Comparison of ENCODE assay signal across 21 cellular contexts in genomic region chr1:107652976-107653375, GRCh38.
DNase-seq lines count a peak whose midpoint lies in the region; ATAC-seq and TF ChIP-seq lines count a peak whose summit lies in the region.
"Had no signal": no experiment of that assay in that cellular context is flagged by ENCODE, and none has a peak within 500 bp of the region (broad histone marks: within the 10 kb centered on the region; RNA-seq: fewer than 3 reads in every experiment).

No MANE protein-coding gene starts in this region.

- POLR2A ChIA-PET in activated CD8-positive, alpha-beta T cell treated with anti-CD3 and anti-CD28 coated beads for 36 hours (lab: Charles Lee) = no interaction called here

- no peaks in the 10 kb centered on the region for H3K27me3 ChIP-seq in upper lobe of right lung
- H3K27me3 ChIP-seq: BE2C had no signal

- no peak for ATAC-seq in activated T-cell treated with anti-CD3 and anti-CD28 coated beads, Interleukin-2, amount 50 U/mL, for 72 hours (replicated peaks in 1 of 2)
- ATAC-seq in GM21360 (IDR thresholded peaks at IDR 0.05; ENCODE audit: unreplicated experiment) (no peak), upper lobe of right lung (no peak)
- ATAC-seq in activated CD8-positive, alpha-beta T cell treated with anti-CD3 and anti-CD28 coated beads for 36 hours = no peak
- ATAC-seq: HCT116 had no signal

- peak overlapping the region; percentile 15 for H3K27ac Mint-ChIP-seq in activated T-cell treated with anti-CD3 and anti-CD28 coated beads, Interleukin-2, amount 50 U/mL, for 72 hours
- H3K27ac Mint-ChIP-seq in activated CD8-positive, alpha-beta T cell treated with anti-CD3 and anti-CD28 coated beads for 36 hours = no peak overlapping the region
- H3K27ac Mint-ChIP-seq: CD4-positive, alpha-beta T cell; HFFc6 had no signal

- intact Hi-C loops in upper lobe of right lung (cut with DNase I) = no loop called here
- intact Hi-C loops in activated CD8-positive, alpha-beta T cell treated with anti-CD3 and anti-CD28 coated beads for 36 hours (cut with micrococcal nuclease) = no loop called here

- no peaks in the 10 kb centered on the region for H3K36me3 Mint-ChIP-seq in activated T-cell treated with anti-CD3 and anti-CD28 coated beads, Interleukin-2, amount 50 U/mL, for 72 hours (ENCODE audit: insufficient read depth in 2 of 2)
- no peaks in the 10 kb centered on the region for H3K36me3 Mint-ChIP-seq in activated CD8-positive, alpha-beta T cell treated with anti-CD3 and anti-CD28 coated beads for 36 hours (ENCODE audit: low read depth)

- no peaks in the 10 kb centered on the region for H3K4me1 Mint-ChIP-seq in activated T-cell treated with anti-CD3 and anti-CD28 coated beads, Interleukin-2, amount 50 U/mL, for 72 hours (ENCODE audit: low read depth)
- H3K4me1 Mint-ChIP-seq in activated CD8-positive, alpha-beta T cell treated with anti-CD3 and anti-CD28 coated beads for 36 hours (ENCODE audit: low read depth) = no peaks in the 10 kb centered on the region

- no peak overlapping the region for H3K9ac ChIP-seq in SK-N-MC (ENCODE audit: insufficient read length)

- H3K36me3 ChIP-seq in SK-N-MC (ENCODE audit: insufficient read depth, low read length) (no peaks in the 10 kb centered on the region), upper lobe of right lung (no peaks in the 10 kb centered on the region)
- H3K36me3 ChIP-seq: BE2C had no signal

- H3K27ac ChIP-seq in SK-N-MC (peak overlapping the region; percentile 82), upper lobe of right lung (no peak overlapping the region)
- H3K27ac ChIP-seq: 22Rv1, HL-60 had no signal

- no peak for TF ChIP-seq CTCF in upper lobe of right lung (IDR thresholded peaks at IDR 0.05)
- no peak for TF ChIP-seq CTCF in activated CD8-positive, alpha-beta T cell treated with anti-CD3 and anti-CD28 coated beads for 36 hours (IDR thresholded peaks at IDR 0.05)

- no peak for DNase-seq in activated T-cell treated with anti-CD3 and anti-CD28 coated beads, Interleukin-2, amount 50 U/mL, for 72 hours
- DNase-seq in activated T-cell treated with anti-CD3 and anti-CD28 coated beads, Interleukin-2, amount 50 U/mL, for 1 hour = no peak
- DNase-seq in GM03348 (ENCODE audit: low spot score) = peak; percentile 17
- DNase-seq in SK-N-MC (ENCODE audit: low read depth, low spot score) = no peak
- DNase-seq in fibroblast of peridontal ligament (ENCODE audit: extremely low read depth) = peak; percentile 40
- no peak for DNase-seq in upper lobe of right lung
- DNase-seq in activated CD8-positive, alpha-beta T cell treated with anti-CD3 and anti-CD28 coated beads for 36 hours = no peak
- DNase-seq: BE2C; C1 segment of cervical spinal cord; Caco-2; CD4-positive, alpha-beta T cell; DMS153; DMS79; GDM1; GOT3; H7; HFFc6 had no signal

- no peak overlapping the region for H3K4me3 Mint-ChIP-seq in activated T-cell treated with anti-CD3 and anti-CD28 coated beads, Interleukin-2, amount 50 U/mL, for 72 hours
- H3K4me3 Mint-ChIP-seq in activated CD8-positive, alpha-beta T cell treated with anti-CD3 and anti-CD28 coated beads for 36 hours = no peak overlapping the region
- H3K4me3 Mint-ChIP-seq: CD4-positive, alpha-beta T cell; HFFc6 had no signal

- no peaks in the 10 kb centered on the region for H3K27me3 Mint-ChIP-seq in activated T-cell treated with anti-CD3 and anti-CD28 coated beads, Interleukin-2, amount 50 U/mL, for 72 hours (ENCODE audit: low read depth)
- no peaks in the 10 kb centered on the region for H3K27me3 Mint-ChIP-seq in activated CD8-positive, alpha-beta T cell treated with anti-CD3 and anti-CD28 coated beads for 36 hours
- H3K27me3 Mint-ChIP-seq: CD4-positive, alpha-beta T cell had no signal

- CTCF ChIA-PET in activated CD8-positive, alpha-beta T cell treated with anti-CD3 and anti-CD28 coated beads for 36 hours (lab: Charles Lee) = no interaction called here

- H3K9me3 ChIP-seq in SK-N-MC (ENCODE audit: low read depth, low read length) = no peaks in the 10 kb centered on the region
- H3K9me3 ChIP-seq in upper lobe of right lung = no peaks in the 10 kb centered on the region
- H3K9me3 ChIP-seq: BE2C, Caco-2 had no signal

- no peaks in the 10 kb centered on the region for H3K9me3 Mint-ChIP-seq in activated T-cell treated with anti-CD3 and anti-CD28 coated beads, Interleukin-2, amount 50 U/mL, for 72 hours
- H3K9me3 Mint-ChIP-seq in activated CD8-positive, alpha-beta T cell treated with anti-CD3 and anti-CD28 coated beads for 36 hours = no peaks in the 10 kb centered on the region
- H3K9me3 Mint-ChIP-seq: CD4-positive, alpha-beta T cell had no signal

- H3K4me3 ChIP-seq in SK-N-MC (peak overlapping the region; percentile 27), upper lobe of right lung (no peak overlapping the region)

- H3K4me1 ChIP-seq in upper lobe of right lung = no peaks in the 10 kb centered on the region
- H3K4me1 ChIP-seq: BE2C, Caco-2 had no signal

Comparison
In these comparisons a context has a peak if more than half of its experiments do, and no peak if none do; other contexts are left out.
1. DNase-seq: peak in GM03348 (single experiment) and fibroblast of peridontal ligament (single experiment); none in activated T-cell treated with anti-CD3 and anti-CD28 coated beads, Interleukin-2, amount 50 U/mL, for 72 hours (0 of 2), activated T-cell treated with anti-CD3 and anti-CD28 coated beads, Interleukin-2, amount 50 U/mL, for 1 hour (single experiment), SK-N-MC (single experiment), upper lobe of right lung (single experiment) and activated CD8-positive, alpha-beta T cell treated with anti-CD3 and anti-CD28 coated beads for 36 hours (single experiment).